In genomic region chr18:75128911-75129716, GRCh38 we compare ENCODE assay signal across 1 cellular context.
TF ChIP-seq lines count a peak whose summit lies in the region.

No MANE protein-coding gene starts in this region.

TF ChIP-seq in IMR-90, 13 proteins besides CTCF, POLR2A, EP300 and RAD21 (continued from another document):
- TF ChIP-seq MAFK (IDR thresholded peaks at IDR 0.05; ENCODE audit: low read depth, low read length) (no peak), RFX5 (IDR thresholded peaks at IDR 0.05; ENCODE audit: low read depth, low read length) (no peak)
